Comparison of ENCODE assay signal across 8 cellular contexts in the genomic region with DNA sequence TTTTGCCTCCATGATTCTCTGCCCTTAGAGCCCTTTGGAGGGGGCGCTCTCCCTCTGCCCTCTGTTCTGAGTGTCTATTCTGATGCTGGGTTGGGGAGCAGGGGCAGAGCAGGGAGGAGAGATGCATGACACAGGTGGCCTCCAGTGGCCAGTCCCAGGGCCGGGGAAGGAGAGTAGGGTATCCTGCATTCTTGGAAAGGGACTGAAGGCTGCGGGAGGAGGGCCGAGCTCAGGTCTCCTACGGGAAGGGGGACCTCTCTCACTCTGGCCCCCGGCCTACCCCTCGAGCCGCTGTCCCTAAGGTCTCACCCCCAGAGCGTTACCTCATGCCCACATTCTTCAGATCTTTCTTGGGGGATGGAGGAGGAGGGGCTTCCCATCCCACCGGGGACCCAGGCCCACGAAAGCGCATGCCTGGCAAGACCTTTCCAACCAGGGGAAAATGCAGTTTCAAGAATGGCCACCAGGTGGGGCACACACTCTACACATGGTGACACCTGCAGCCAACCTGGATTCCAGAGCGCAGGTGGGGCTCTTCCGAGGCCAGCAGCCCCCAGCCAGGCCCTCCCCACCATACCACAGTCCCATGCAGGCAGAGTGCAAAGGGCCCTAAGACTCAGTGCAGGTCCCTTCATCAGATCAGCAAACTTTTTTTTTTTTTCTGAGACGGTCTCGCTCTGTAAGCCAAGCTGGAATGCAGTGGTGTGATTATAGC.
DNase-seq lines count a peak whose midpoint lies in the region; ATAC-seq and TF ChIP-seq lines count a peak whose summit lies in the region.

No MANE protein-coding gene starts in this region.

- H4K20me1 ChIP-seq in fibroblast of lung (ENCODE audit: control insufficient read depth, extremely low read depth, insufficient read depth, low read length) = no peaks in the 10 kb centered on the region

- H3K27ac ChIP-seq in fibroblast of lung (ENCODE audit: insufficient read depth, low read length) (no peak overlapping the region), testis (no peak overlapping the region)

- H3K36me3 ChIP-seq in NT2/D1 (ENCODE audit: insufficient read depth, insufficient read length, low read length) (peaks cover 43% of the 10 kb centered on the region), fibroblast of lung (ENCODE audit: control insufficient read depth, insufficient read depth, low read length) (no peaks in the 10 kb centered on the region), testis (ENCODE audit: low read depth, missing control alignments) (no peaks in the 10 kb centered on the region)

- H3K79me2 ChIP-seq in fibroblast of lung (ENCODE audit: control insufficient read depth, insufficient read depth, low read length) = no peaks in the 10 kb centered on the region

- DNase-seq in AG10803 (ENCODE audit: low read depth) = peak; percentile 25
- DNase-seq in NT2/D1 (ENCODE audit: low read depth, low spot score) = peak; percentile 65
- DNase-seq in activated T-cell treated with anti-CD3 and anti-CD28 coated beads for 48 hours (ENCODE audit: low read depth) = peak; percentile 60
- DNase-seq in fibroblast of lung (ENCODE audit: low read depth in 2 of 2) = peak; percentile 24 to 40
- peak in 44 of 56 donors; percentile 2 to 86 (median 34) for DNase-seq in nucleus accumbens (lab: John Stamatoyannopoulos, UW)
- peak; percentile 92 for DNase-seq in testis

- TF ChIP-seq POLR2A in testis (IDR thresholded peaks at IDR 0.05) = no peak

- H3K9me3 ChIP-seq in NT2/D1 (ENCODE audit: insufficient read depth, low read length) (no peaks in the 10 kb centered on the region), fibroblast of lung (ENCODE audit: control insufficient read depth, insufficient read depth, low read depth, low read length) (no peaks in the 10 kb centered on the region), testis (no peaks in the 10 kb centered on the region)

- no peak overlapping the region for H2AFZ ChIP-seq in fibroblast of lung (ENCODE audit: low read length)

- H3K27me3 ChIP-seq in NT2/D1 (ENCODE audit: insufficient read depth, insufficient read length) = no peaks in the 10 kb centered on the region
- peaks cover 2% of the 10 kb centered on the region for H3K27me3 ChIP-seq in fibroblast of lung (ENCODE audit: control insufficient read depth, insufficient read depth, low read length)
- no peaks in the 10 kb centered on the region for H3K27me3 ChIP-seq in testis

- peak; percentile 55 for ATAC-seq in GM21723 (IDR thresholded peaks at IDR 0.05; ENCODE audit: unreplicated experiment)
- ATAC-seq in GM19035 (IDR thresholded peaks at IDR 0.05; ENCODE audit: unreplicated experiment) = no peak

- H3K9ac ChIP-seq in NT2/D1 (ENCODE audit: insufficient read length, low read depth) = peak overlapping the region; percentile 44
- no peak overlapping the region for H3K9ac ChIP-seq in fibroblast of lung (ENCODE audit: insufficient read depth, low read length)

- H3K4me3 ChIP-seq in AG10803 (ENCODE audit: low read length) = no peak overlapping the region
- H3K4me3 ChIP-seq in NT2/D1 (ENCODE audit: insufficient read length, low read depth) = no peak overlapping the region
- no peak overlapping the region for H3K4me3 ChIP-seq in fibroblast of lung (replicated peaks in 1 of 4; ENCODE audit: control extremely low read depth in 1 of 4, insufficient read depth in 1 of 4, low read depth in 3 of 4, low read length in 4 of 4)
- no peak overlapping the region for H3K4me3 ChIP-seq in testis

- no peak overlapping the region for H3K4me2 ChIP-seq in fibroblast of lung (ENCODE audit: extremely low read depth, insufficient read depth, low read length)

- H3K4me1 ChIP-seq in NT2/D1 (ENCODE audit: insufficient read depth, insufficient read length) (peaks cover 2% of the 10 kb centered on the region), fibroblast of lung (ENCODE audit: control insufficient read depth, extremely low read depth, insufficient read depth, low read length) (no peaks in the 10 kb centered on the region), testis (no peaks in the 10 kb centered on the region)

- TF ChIP-seq CTCF in AG10803 (conservative IDR thresholded peaks at IDR 0.05; ENCODE audit: low read length) (peak; percentile 84), fibroblast of lung (conservative IDR thresholded peaks at IDR 0.05 in 1 of 2, IDR thresholded peaks at IDR 0.05 in 1 of 2; ENCODE audit: low read depth in 1 of 2, low read length in 2 of 2) (peak; percentile 84 to 85), testis (IDR thresholded peaks at IDR 0.05) (peak; percentile 86 to 99 (median 92))

- WGBS in testis, 2 donors = 12 to 24% methylated on average over 12 to 16 of the region's 16 CpGs

- intact Hi-C loops in testis (cut with DNase I; ENCODE audit: low total_unique reads) = loop anchor here (10.0 kb wide), 1 partner anchor 722 kb away; no protein-coding TSS in a partner anchor

Comparison
In these comparisons a context has a peak if more than half of its experiments do, and no peak if none do; other contexts are left out.
1. DNase-seq: peak in every context shown above with its lines; median percentile 92 in testis; 65 in NT2/D1; 60 in activated T-cell treated with anti-CD3 and anti-CD28 coated beads for 48 hours; 34 in nucleus accumbens; 32 in fibroblast of lung; 25 in AG10803.